8 cellular contexts compared by ENCODE assay signal in the genomic region with DNA sequence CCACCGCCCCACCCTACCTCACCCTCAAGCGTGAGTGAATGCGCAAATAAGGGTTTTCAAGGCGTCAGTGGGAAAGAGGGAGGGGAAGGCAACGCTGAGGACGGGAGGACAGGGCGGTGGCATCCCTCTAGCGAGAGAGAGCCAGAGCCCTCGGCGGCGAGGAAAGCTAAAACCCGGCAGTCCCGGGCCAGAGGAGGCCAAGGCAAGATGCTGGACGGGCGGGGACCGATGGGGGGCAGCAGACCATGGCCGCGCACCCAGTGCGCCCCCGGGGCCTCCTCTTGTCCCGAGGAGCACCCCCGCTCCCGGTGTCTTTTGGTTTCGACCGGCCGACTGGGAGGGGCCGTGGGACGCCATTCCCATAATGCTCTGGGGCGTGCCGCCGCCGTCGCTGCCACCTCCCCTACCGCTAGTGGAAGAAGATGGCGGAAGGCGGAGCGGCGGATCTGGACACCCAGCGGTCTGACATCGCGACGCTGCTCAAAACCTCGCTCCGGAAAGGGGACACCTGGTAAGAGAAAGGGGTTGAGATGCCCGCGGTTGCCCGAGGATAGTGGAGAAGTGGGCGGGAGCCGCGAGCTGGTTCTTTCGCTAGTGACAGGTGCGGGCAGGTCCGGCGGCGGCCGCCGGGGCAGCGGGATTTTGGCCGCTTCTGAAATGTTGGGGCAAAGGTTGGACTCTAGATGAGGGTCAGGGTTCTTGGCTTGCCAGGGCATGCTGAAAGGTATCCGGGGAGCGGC. TPM values are rescaled to one million over a fixed set of nuclear protein-coding genes. Genes with fewer than 3 reads are reported as not detected.
DNase-seq lines count a peak whose midpoint lies in the region; ATAC-seq lines count a peak whose summit lies in the region.

TSS of gene USP15 (plus strand) at position 412 of the 740 bp plus-strand sequence. CDS start at position 423, 11 bp downstream.

- peak within 1 kb of the TSS; percentile 95 for H3K27ac ChIP-seq in cingulate gyrus (ENCODE audit: low read depth, low read length)

- ATAC-seq in GM19043 (IDR thresholded peaks at IDR 0.05; ENCODE audit: low read depth, unreplicated experiment) (peak; percentile 73), HG03378 (IDR thresholded peaks at IDR 0.05; ENCODE audit: unreplicated experiment) (peak; percentile 72)

- DNase-seq in Ammon's horn (ENCODE audit: low spot score), result peak; percentile 95
- DNase-seq in NCI-H460 (ENCODE audit: extremely low read depth, low read depth), result peak; percentile 95
- DNase-seq in activated CD4-positive, alpha-beta T cell treated with anti-CD3 and anti-CD28 coated beads for 4 hours, result peak; percentile 96
- DNase-seq in kidney tubule cell (ENCODE audit: low spot score), result peak; percentile 97
- peak; percentile 78 to 95 (median 86) for DNase-seq in stimulated activated CD4-positive, alpha-beta T cell treated with anti-CD3 and anti-CD28 coated beads, Interleukin-1b, Interleukin-23, amount 100 ng/mL, for 24 hours (ENCODE audit: low read depth in 4 of 4, low spot score in 1 of 4)

RNA-seq across cellular contexts. Expression of gene USP15, which starts in this region (rescaled TPM):
- 52.6 and 56.3 TPM in 2 replicates for total RNA-seq in NCI-H460 (2014; rRNA removed; shearing (Covaris generic))
- polyA plus RNA-seq in NCI-H460 (2014; cell fraction: nucleus; rRNA removed), result 49.7 and 75.3 TPM in 2 replicates

Comparison
In these comparisons a context has a peak if more than half of its experiments do, and no peak if none do; other contexts are left out.
1. Peak in every context shown above with its lines: DNase-seq, ATAC-seq and H3K27ac ChIP-seq.